ENCODE assay signal across 29 cellular contexts in the genomic region with DNA sequence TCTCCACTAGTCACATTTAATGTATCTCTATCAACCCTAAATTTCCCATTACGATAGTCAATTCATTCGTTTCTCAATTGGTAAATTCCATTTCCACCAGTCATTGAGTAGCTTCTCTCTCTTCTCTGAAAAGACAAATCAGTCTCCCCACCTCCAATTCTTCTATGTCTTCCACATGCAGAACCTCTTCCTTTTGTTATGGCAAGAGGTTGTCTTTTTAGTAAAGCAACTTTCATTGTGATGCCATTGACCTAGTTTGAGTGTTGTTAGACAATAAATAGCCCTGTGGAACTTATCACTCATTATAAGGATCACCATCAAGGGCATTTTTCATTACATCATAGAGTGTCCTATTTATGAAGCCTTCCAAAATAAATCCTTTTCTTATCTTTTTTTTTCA.
"Had no signal": no experiment of that assay in that cellular context is flagged by ENCODE, and none has a peak within 500 bp of the region (broad histone marks: within the 10 kb centered on the region; RNA-seq: fewer than 3 reads in every experiment).

No MANE protein-coding gene starts in this region.

- FAIRE-seq: bronchial epithelial cell had no signal

- H3K9me2 ChIP-seq: SK-N-SH had no signal

- H3K9me3 ChIP-seq: ascending aorta, body of pancreas, Peyer's patch, SJCRH30, SK-N-SH had no signal

- H3K4me1 ChIP-seq: ascending aorta, body of pancreas, Peyer's patch, SJCRH30 had no signal

- H3K4me2 ChIP-seq: SK-N-SH had no signal

- ATAC-seq: activated CD8-positive, alpha-beta memory T cell treated with anti-CD3 and anti-CD28 coated beads, Interleukin-2, amount 10 ng/mL, durations not matched to agents 7 days and 5 days; activated naive CD4-positive, alpha-beta T cell treated with anti-CD3 and anti-CD28 coated beads, Interleukin-2, amount 50 U/mL, for 72 hours; activated naive CD8-positive, alpha-beta T cell treated with anti-CD3 and anti-CD28 coated beads, Interleukin-2, amount 50 U/mL, for 24 hours; body of pancreas had no signal

- H3K36me3 ChIP-seq: ascending aorta, Peyer's patch, SJCRH30 had no signal

- DNase-seq: activated B cell treated with CpG ODN at 0.5 μM for 24 hours; activated CD4-positive, alpha-beta T cell treated with anti-CD3 and anti-CD28 coated beads for 1 hour; activated CD4-positive, alpha-beta T cell treated with anti-CD3 and anti-CD28 coated beads, Interleukin-2, amount 10 ng/mL, durations not matched to agents 24 days and 14 days; activated CD4-positive, alpha-beta T cell treated with anti-CD3 and anti-CD28 coated beads, Interleukin-2, amount 50 U/mL, for 48 hours; activated CD8-positive, alpha-beta memory T cell treated with anti-CD3 and anti-CD28 coated beads, Interleukin-2, amount 10 ng/mL, durations not matched to agents 7 days and 5 days; activated effector memory CD4-positive, alpha-beta T cell treated with Interleukin-2 at 50 U/mL for 16 hours; activated naive CD4-positive, alpha-beta T cell treated with Interleukin-2 at 50 U/mL for 16 hours; activated naive CD8-positive, alpha-beta T cell treated with anti-CD3 and anti-CD28 coated beads, Interleukin-2, amount 50 U/mL, for 24 hours; activated T-cell treated with anti-CD3 and anti-CD28 coated beads, Interleukin-2, amount 50 U/mL, for 24 hours; amniotic stem cell; body of pancreas; central memory CD4-positive, alpha-beta T cell; NCI-H1092; NCI-H1417; NCI-H1930; NCI-H2107; NCI-H2171 treated with DMSO at 0.1 percent for 48 hours; NCI-H226; NCI-H510A; NCI-H526 treated with DMSO at 0.1 percent for 48 hours; Peyer's patch; Right ventricle myocardium superior; SJCRH30; SK-N-SH; SW 1271 had no signal

- H3K9ac ChIP-seq: SK-N-SH had no signal

- H3K4me3 ChIP-seq: ascending aorta, body of pancreas, Peyer's patch, SJCRH30 had no signal

- H3K27me3 ChIP-seq: ascending aorta, body of pancreas, Peyer's patch, SJCRH30 had no signal

- H3K27ac ChIP-seq: ascending aorta, body of pancreas, Peyer's patch, RWPE1, SJCRH30 had no signal
